Comparison of ENCODE assay signal across 9 cellular contexts in the genomic region with DNA sequence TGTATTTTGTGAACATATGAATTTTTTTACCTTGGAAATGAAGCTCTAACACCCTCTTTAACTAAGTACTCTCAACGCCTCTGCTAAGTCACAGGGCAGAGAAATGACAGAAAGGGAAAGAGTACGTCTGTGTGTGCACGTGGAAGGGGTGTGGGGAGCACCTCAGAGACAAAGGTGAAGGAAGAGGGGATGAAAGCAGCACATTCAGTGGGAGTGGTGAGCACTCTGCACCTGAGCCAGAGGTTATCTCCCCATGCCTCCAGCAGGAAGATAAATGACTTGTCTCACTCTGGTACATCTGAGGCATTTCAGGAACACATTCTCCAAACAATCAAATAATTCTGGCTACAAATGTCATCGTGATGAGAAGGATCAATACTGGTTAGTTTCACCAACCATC. TPM values are rescaled to one million over a fixed set of nuclear protein-coding genes. Genes with fewer than 3 reads are reported as not detected.
DNase-seq lines count a peak whose midpoint lies in the region; ATAC-seq and FAIRE-seq lines count a peak whose summit lies in the region.
"Had no signal": no experiment of that assay in that cellular context is flagged by ENCODE, and none has a peak within 500 bp of the region (broad histone marks: within the 10 kb centered on the region; RNA-seq: fewer than 3 reads in every experiment).

No MANE protein-coding gene starts in this region.

- H3K9ac ChIP-seq in GM23248 = no peak overlapping the region

- H3K9me2 ChIP-seq in GM23248 (ENCODE audit: insufficient read depth) = no peaks in the 10 kb centered on the region

- no peaks in the 10 kb centered on the region for H3K27me3 Mint-ChIP-seq in T-helper 17 cell
- H3K27me3 Mint-ChIP-seq in effector memory CD8-positive, alpha-beta T cell = no peaks in the 10 kb centered on the region

- 0 out of 2 replicates have a peak, but pooled peaks cover 3% of the 10 kb centered on the region for H3K36me3 ChIP-seq in GM23248 (ENCODE audit: low read depth)
- H3K36me3 ChIP-seq in small intestine (ENCODE audit: control insufficient read depth in 2 of 2, insufficient read depth in 2 of 2, low read length in 2 of 2) = peaks cover 0 to 3% of the 10 kb centered on the region in 2 donors

- peaks cover 54% of the 10 kb centered on the region for H3K4me1 Mint-ChIP-seq in T-helper 17 cell
- peaks cover 52 to 73% of the 10 kb centered on the region in 2 donors for H3K4me1 Mint-ChIP-seq in effector memory CD8-positive, alpha-beta T cell (ENCODE audit: low read depth in 2 of 2)

- peak overlapping the region; percentile 41 for H3K4me2 ChIP-seq in GM23248 (ENCODE audit: unreplicated experiment)

- peak; percentile 4 for ATAC-seq in T-helper 17 cell
- no peak for ATAC-seq in effector memory CD8-positive, alpha-beta T cell (replicated peaks)
- ATAC-seq in HG02610 (IDR thresholded peaks at IDR 0.05; ENCODE audit: unreplicated experiment) = no peak

- peaks cover 100% of the 10 kb centered on the region for H3K79me2 ChIP-seq in GM23248 (ENCODE audit: insufficient read depth)

- no peaks in the 10 kb centered on the region for H3K9me3 ChIP-seq in GM23248 (ENCODE audit: low read depth)
- H3K9me3 ChIP-seq in T-helper 17 cell (ENCODE audit: control insufficient read depth, low read length, poor library complexity, severe bottlenecking) = no peaks in the 10 kb centered on the region
- H3K9me3 ChIP-seq in small intestine (ENCODE audit: control insufficient read depth, low read depth) = no peaks in the 10 kb centered on the region

- DNase-seq in GM23248 (no peak), T-helper 17 cell (no peak), small intestine (peak; percentile 89), NCI-H526 treated with DMSO at 0.1 percent for 48 hours (lab: John Stamatoyannopoulos, UW) (no peak), DMS 273 (lab: John Stamatoyannopoulos, UW; ENCODE audit: unreplicated experiment) (no peak)
- no peak for DNase-seq in effector memory CD8-positive, alpha-beta T cell
- DNase-seq: T-helper 9 cell had no signal

- H2AFZ ChIP-seq in GM23248 = no peak overlapping the region

- no peak for FAIRE-seq in small intestine (lab: Jason Lieb, UNC)
- FAIRE-seq: endothelial cell of umbilical vein had no signal

- in situ Hi-C loops in GM23248 (cut with MboI) = no loop called here

- no peaks in the 10 kb centered on the region for H3F3A ChIP-seq in GM23248 (ENCODE audit: insufficient read depth)

- H3K27ac ChIP-seq in GM23248 (no peak overlapping the region), small intestine (ENCODE audit: low read depth in 1 of 2, low read length in 1 of 2) (peak overlapping the region in 1 of 2 donors; percentile 39)

- H3K36me3 Mint-ChIP-seq in T-helper 17 cell (ENCODE audit: low read depth) = peaks cover 7% of the 10 kb centered on the region
- peaks cover 64% of the 10 kb centered on the region for H3K36me3 Mint-ChIP-seq in effector memory CD8-positive, alpha-beta T cell (ENCODE audit: insufficient read depth)

- H3K4me3 ChIP-seq in GM23248 (no peak overlapping the region), small intestine (ENCODE audit: low read depth in 1 of 2, low read length in 2 of 2) (no peak overlapping the region)

- no peaks in the 10 kb centered on the region for H3K9me3 Mint-ChIP-seq in effector memory CD8-positive, alpha-beta T cell

- peak overlapping the region; percentile 98 for H3K27ac Mint-ChIP-seq in T-helper 17 cell
- H3K27ac Mint-ChIP-seq in effector memory CD8-positive, alpha-beta T cell = peak overlapping the region; percentile 87 to 98

- 87 to 93% methylated on average over 4 of the region's 4 CpGs for WGBS in GM23248 (ENCODE audit: low coverage in 1 of 2, low lambda C conversion rate in 2 of 2, missing lambda C conversion rate in 2 of 2), 2 experiments
- WGBS in small intestine, 3 donors = 3 to 33% (median 21%) methylated on average over 4 of the region's 4 CpGs

- H4K20me1 ChIP-seq in GM23248 (ENCODE audit: insufficient read depth) = peaks cover 6% of the 10 kb centered on the region; the same call in 1 of the 2 replicates

- H3K4me1 ChIP-seq in GM23248 (ENCODE audit: insufficient read depth) = no peaks in the 10 kb centered on the region
- H3K4me1 ChIP-seq in small intestine (ENCODE audit: control insufficient read depth in 2 of 2, insufficient read depth in 1 of 2, low read depth in 1 of 2, low read length in 1 of 2) = peaks cover 9 to 17% of the 10 kb centered on the region in 2 donors

- H3K27me3 ChIP-seq in GM23248 (replicated peaks; ENCODE audit: insufficient read depth) (no peaks in the 10 kb centered on the region), small intestine (ENCODE audit: control insufficient read depth in 2 of 2, insufficient read depth in 2 of 2, low read length in 2 of 2) (no peaks in the 10 kb centered on the region)

- H3K4me3 Mint-ChIP-seq in T-helper 17 cell = peak overlapping the region; percentile 83
- peak overlapping the region; percentile 65 to 68 for H3K4me3 Mint-ChIP-seq in effector memory CD8-positive, alpha-beta T cell

RNA-seq across cellular contexts. Expression of gene GNA13, which starts 15.0 kb away (rescaled TPM):
- total RNA-seq in GM23248 (2014; rRNA removed; shearing (Covaris generic)) = 40.6 and 41.8 TPM in 2 replicates
- polyA plus RNA-seq in GM23248 (2016; fragmentation: Nextera tagmentation; extraction: Ambion mirVana) (17.2 and 18.5 TPM in 2 replicates), small intestine (10 to 100 TPM; 19.8 to 30.0 (median 27.3) TPM)
- 100 to 1,000 TPM; 102 to 132 TPM for total RNA-seq in T-helper 17 cell
